In the genomic region with DNA sequence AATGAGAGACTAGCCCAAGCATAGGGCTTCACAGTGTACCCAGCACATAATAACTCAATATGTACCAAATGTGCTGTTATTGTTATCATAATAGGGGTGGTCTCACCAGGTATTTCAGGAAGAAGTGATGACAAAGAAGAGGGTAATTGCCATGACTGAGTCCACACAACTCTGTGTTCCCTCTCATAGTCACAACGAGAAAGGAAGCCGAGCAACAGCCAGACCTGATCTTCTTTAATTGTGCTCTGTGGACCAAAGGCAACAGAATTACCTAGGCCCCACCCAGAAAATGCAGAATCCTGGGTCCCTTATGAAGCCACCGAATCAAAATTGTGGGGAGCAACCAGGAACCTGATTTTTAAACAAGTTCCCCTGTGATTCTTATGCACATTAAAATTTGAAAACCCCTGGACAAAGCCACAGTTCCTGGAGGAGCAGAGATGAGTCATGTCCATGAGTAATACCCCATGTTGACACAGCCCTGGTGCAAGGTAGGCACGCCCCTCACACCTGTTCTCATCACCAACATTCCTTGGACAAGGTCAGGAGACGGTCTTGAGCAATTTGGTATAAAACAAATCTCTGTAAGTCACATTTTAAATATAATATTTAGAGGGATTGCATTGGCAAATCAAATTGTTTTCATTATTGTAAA, we compare ENCODE assay signal across 2 cellular contexts.
TF ChIP-seq lines count a peak whose summit lies in the region.

No MANE protein-coding gene starts in this region.

TF ChIP-seq in SK-N-SH, 30 proteins besides CTCF, POLR2A, EP300 and RAD21 (continued from another document):
- TF ChIP-seq, protein P1, sequence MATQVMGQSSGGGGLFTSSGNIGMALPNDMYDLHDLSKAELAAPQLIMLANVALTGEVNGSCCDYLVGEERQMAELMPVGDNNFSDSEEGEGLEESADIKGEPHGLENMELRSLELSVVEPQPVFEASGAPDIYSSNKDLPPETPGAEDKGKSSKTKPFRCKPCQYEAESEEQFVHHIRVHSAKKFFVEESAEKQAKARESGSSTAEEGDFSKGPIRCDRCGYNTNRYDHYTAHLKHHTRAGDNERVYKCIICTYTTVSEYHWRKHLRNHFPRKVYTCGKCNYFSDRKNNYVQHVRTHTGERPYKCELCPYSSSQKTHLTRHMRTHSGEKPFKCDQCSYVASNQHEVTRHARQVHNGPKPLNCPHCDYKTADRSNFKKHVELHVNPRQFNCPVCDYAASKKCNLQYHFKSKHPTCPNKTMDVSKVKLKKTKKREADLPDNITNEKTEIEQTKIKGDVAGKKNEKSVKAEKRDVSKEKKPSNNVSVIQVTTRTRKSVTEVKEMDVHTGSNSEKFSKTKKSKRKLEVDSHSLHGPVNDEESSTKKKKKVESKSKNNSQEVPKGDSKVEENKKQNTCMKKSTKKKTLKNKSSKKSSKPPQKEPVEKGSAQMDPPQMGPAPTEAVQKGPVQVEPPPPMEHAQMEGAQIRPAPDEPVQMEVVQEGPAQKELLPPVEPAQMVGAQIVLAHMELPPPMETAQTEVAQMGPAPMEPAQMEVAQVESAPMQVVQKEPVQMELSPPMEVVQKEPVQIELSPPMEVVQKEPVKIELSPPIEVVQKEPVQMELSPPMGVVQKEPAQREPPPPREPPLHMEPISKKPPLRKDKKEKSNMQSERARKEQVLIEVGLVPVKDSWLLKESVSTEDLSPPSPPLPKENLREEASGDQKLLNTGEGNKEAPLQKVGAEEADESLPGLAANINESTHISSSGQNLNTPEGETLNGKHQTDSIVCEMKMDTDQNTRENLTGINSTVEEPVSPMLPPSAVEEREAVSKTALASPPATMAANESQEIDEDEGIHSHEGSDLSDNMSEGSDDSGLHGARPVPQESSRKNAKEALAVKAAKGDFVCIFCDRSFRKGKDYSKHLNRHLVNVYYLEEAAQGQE (IDR thresholded peaks at IDR 0.05; ENCODE audit: low read depth, low read length) = no peak
- TF ChIP-seq, protein P2, sequence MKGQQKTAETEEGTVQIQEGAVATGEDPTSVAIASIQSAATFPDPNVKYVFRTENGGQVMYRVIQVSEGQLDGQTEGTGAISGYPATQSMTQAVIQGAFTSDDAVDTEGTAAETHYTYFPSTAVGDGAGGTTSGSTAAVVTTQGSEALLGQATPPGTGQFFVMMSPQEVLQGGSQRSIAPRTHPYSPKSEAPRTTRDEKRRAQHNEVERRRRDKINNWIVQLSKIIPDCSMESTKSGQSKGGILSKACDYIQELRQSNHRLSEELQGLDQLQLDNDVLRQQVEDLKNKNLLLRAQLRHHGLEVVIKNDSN (IDR thresholded peaks at IDR 0.05; ENCODE audit: borderline replicate concordance, low read depth) = no peak
- TF ChIP-seq EZH2phosphoT487 (IDR thresholded peaks at IDR 0.05; ENCODE audit: borderline replicate concordance, low read depth) = no peak

TF ChIP-seq in SK-N-SH treated with all-trans-retinoic acid at 6 μM for 48 hours, 23 proteins besides CTCF, POLR2A, EP300 and RAD21 (continued from another document):
- TF ChIP-seq, protein P3, sequence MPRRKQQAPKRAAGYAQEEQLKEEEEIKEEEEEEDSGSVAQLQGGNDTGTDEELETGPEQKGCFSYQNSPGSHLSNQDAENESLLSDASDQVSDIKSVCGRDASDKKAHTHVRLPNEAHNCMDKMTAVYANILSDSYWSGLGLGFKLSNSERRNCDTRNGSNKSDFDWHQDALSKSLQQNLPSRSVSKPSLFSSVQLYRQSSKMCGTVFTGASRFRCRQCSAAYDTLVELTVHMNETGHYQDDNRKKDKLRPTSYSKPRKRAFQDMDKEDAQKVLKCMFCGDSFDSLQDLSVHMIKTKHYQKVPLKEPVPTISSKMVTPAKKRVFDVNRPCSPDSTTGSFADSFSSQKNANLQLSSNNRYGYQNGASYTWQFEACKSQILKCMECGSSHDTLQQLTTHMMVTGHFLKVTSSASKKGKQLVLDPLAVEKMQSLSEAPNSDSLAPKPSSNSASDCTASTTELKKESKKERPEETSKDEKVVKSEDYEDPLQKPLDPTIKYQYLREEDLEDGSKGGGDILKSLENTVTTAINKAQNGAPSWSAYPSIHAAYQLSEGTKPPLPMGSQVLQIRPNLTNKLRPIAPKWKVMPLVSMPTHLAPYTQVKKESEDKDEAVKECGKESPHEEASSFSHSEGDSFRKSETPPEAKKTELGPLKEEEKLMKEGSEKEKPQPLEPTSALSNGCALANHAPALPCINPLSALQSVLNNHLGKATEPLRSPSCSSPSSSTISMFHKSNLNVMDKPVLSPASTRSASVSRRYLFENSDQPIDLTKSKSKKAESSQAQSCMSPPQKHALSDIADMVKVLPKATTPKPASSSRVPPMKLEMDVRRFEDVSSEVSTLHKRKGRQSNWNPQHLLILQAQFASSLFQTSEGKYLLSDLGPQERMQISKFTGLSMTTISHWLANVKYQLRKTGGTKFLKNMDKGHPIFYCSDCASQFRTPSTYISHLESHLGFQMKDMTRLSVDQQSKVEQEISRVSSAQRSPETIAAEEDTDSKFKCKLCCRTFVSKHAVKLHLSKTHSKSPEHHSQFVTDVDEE (CRISPR knock-in tag; IDR thresholded peaks at IDR 0.05) = no peak
- TF ChIP-seq PPARA (CRISPR knock-in tag; IDR thresholded peaks at IDR 0.05; ENCODE audit: borderline replicate concordance) = no peak
- no peak for TF ChIP-seq TOX (CRISPR knock-in tag; IDR thresholded peaks at IDR 0.05; ENCODE audit: borderline replicate concordance)
- no peak for TF ChIP-seq ZNF8 (CRISPR knock-in tag; IDR thresholded peaks at IDR 0.05)
- TF ChIP-seq CSDC2 (CRISPR knock-in tag; IDR thresholded peaks at IDR 0.05) = no peak
- TF ChIP-seq, protein P4, sequence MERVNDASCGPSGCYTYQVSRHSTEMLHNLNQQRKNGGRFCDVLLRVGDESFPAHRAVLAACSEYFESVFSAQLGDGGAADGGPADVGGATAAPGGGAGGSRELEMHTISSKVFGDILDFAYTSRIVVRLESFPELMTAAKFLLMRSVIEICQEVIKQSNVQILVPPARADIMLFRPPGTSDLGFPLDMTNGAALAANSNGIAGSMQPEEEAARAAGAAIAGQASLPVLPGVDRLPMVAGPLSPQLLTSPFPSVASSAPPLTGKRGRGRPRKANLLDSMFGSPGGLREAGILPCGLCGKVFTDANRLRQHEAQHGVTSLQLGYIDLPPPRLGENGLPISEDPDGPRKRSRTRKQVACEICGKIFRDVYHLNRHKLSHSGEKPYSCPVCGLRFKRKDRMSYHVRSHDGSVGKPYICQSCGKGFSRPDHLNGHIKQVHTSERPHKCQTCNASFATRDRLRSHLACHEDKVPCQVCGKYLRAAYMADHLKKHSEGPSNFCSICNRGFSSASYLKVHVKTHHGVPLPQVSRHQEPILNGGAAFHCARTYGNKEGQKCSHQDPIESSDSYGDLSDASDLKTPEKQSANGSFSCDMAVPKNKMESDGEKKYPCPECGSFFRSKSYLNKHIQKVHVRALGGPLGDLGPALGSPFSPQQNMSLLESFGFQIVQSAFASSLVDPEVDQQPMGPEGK (CRISPR knock-in tag; IDR thresholded peaks at IDR 0.05; ENCODE audit: borderline replicate concordance) = no peak
